Comparison of ENCODE assay signal across 12 cellular contexts in genomic region chr11:66324626-66325025, GRCh38. TPM values are rescaled to one million over a fixed set of nuclear protein-coding genes. Genes with fewer than 3 reads are reported as not detected.
DNase-seq lines count a peak whose midpoint lies in the region; ATAC-seq, FAIRE-seq and TF ChIP-seq lines count a peak whose summit lies in the region.
"Had no signal": no experiment of that assay in that cellular context is flagged by ENCODE, and none has a peak within 500 bp of the region (broad histone marks: within the 10 kb centered on the region; RNA-seq: fewer than 3 reads in every experiment).

No MANE protein-coding gene starts in this region.

- peak overlapping the region; percentile 76; the same call in 1 of the 2 replicates for H2BK5ac ChIP-seq in H1 (ENCODE audit: low read depth, low read length)
- H2BK5ac ChIP-seq in neuronal stem cell (ENCODE audit: low read length): peak overlapping the region; percentile 8

- H3K27ac ChIP-seq in CD8-positive, alpha-beta T cell (ENCODE audit: low read depth, low read length): no peak overlapping the region
- H3K27ac ChIP-seq in HUES64 (ENCODE audit: low read depth, low read length): 0 out of 2 replicates have a peak overlapping the region, but pooled peaks have one; percentile 18
- no peak overlapping the region for H3K27ac ChIP-seq in H1 (ENCODE audit: low read depth, low read length)
- H3K27ac ChIP-seq in neuronal stem cell (replicated peaks; ENCODE audit: low read length): no peak overlapping the region

- H4K8ac ChIP-seq in H1 (ENCODE audit: extremely low read depth, insufficient read depth, low read length) (peak overlapping the region; percentile 75), neuronal stem cell (ENCODE audit: low read depth, low read length) (no peak overlapping the region)

- H4K91ac ChIP-seq in H1 (replicated peaks; ENCODE audit: insufficient read length, low read length) (peak overlapping the region; percentile 41), neuronal stem cell (ENCODE audit: low read depth, low read length, poor library complexity) (no peak overlapping the region)

- no peak for TF ChIP-seq EP300 in H1 (IDR thresholded peaks at IDR 0.05; ENCODE audit: borderline replicate concordance in 1 of 2, low read depth in 2 of 2, low read length in 2 of 2)

- POLR2A ChIA-PET in CD8-positive, alpha-beta T cell (lab: Charles Lee): interaction anchor here (2.4 to 4.0 kb wide), 2 partner anchors 8 to 12 kb away, joined by 24 to 27 read pairs; partner anchors contain the start of gene CD248
- POLR2A ChIA-PET in H1 (lab: Charles Lee; ENCODE audit: partially characterized antibody): interaction anchor here (1.2 to 2.2 kb wide), 2 partner anchors 11 to 13 kb away, joined by 3 to 6 read pairs; no protein-coding TSS in a partner anchor
- POLR2A ChIA-PET in activated CD4-positive, alpha-beta memory T cell treated with anti-CD3 and anti-CD28 coated beads, Interleukin-2, amount 10 ng/mL, durations not matched to agents 7 days and 5 days (lab: Charles Lee): interaction anchor here (0.7 to 0.9 kb wide), 2 partner anchors 12 to 13 kb away, joined by 3 to 6 read pairs; no protein-coding TSS in a partner anchor

- FAIRE-seq in H1 (lab: Jason Lieb, UNC): no peak

- H3K4me2 ChIP-seq in H1 (ENCODE audit: insufficient read depth in 1 of 2, low read depth in 2 of 2, low read length in 2 of 2): no peak overlapping the region
- no peak overlapping the region for H3K4me2 ChIP-seq in neuronal stem cell (ENCODE audit: insufficient read depth, low read length, poor library complexity, severe bottlenecking)

- H3K23ac ChIP-seq in H1 (ENCODE audit: insufficient read length) (no peak overlapping the region), neuronal stem cell (ENCODE audit: low read depth, low read length, poor library complexity) (no peak overlapping the region)

- peaks cover 60% of the 10 kb centered on the region for H3K4me1 ChIP-seq in CD8-positive, alpha-beta T cell (ENCODE audit: insufficient read depth, low read length)
- peaks cover 13% of the 10 kb centered on the region for H3K4me1 ChIP-seq in HUES64 (ENCODE audit: insufficient read depth, low read length)
- peaks cover 5 to 13% (median 8%) of the 10 kb centered on the region in 4 experiments; a peak in 6 of 7 replicates for H3K4me1 ChIP-seq in H1 (replicated peaks in 1 of 4; ENCODE audit: control insufficient read depth in 3 of 4, insufficient read depth in 4 of 4, low read length in 3 of 4)
- peaks cover 26 to 44% of the 10 kb centered on the region in 2 donors for H3K4me1 ChIP-seq in neuronal stem cell (ENCODE audit: control insufficient read depth in 2 of 2, insufficient read depth in 1 of 2, low read depth in 1 of 2, low read length in 2 of 2)

- H2BK120ac ChIP-seq in H1 (replicated peaks; ENCODE audit: low read depth, low read length) (no peak overlapping the region), neuronal stem cell (ENCODE audit: low read depth, low read length) (no peak overlapping the region)

- no peaks in the 10 kb centered on the region for H3K79me1 ChIP-seq in H1 (ENCODE audit: low read depth, low read length)
- H3K79me1 ChIP-seq in neuronal stem cell (ENCODE audit: low read depth, low read length): no peaks in the 10 kb centered on the region

- H3K36me3 Mint-ChIP-seq in CD8-positive, alpha-beta T cell: no peaks in the 10 kb centered on the region
- no peaks in the 10 kb centered on the region for H3K36me3 Mint-ChIP-seq in activated CD4-positive, alpha-beta memory T cell treated with anti-CD3 and anti-CD28 coated beads, Interleukin-2, amount 10 ng/mL, durations not matched to agents 7 days and 5 days (ENCODE audit: low read depth)
- no peaks in the 10 kb centered on the region for H3K36me3 Mint-ChIP-seq in activated T-cell treated with anti-CD3 and anti-CD28 coated beads, Interleukin-2, amount 50 U/mL, for 4 hours (ENCODE audit: insufficient read depth)
- H3K36me3 Mint-ChIP-seq: brain had no signal

- H3K9me3 Mint-ChIP-seq in CD8-positive, alpha-beta T cell: no peaks in the 10 kb centered on the region
- peaks cover 5% of the 10 kb centered on the region for H3K9me3 Mint-ChIP-seq in activated CD4-positive, alpha-beta memory T cell treated with anti-CD3 and anti-CD28 coated beads, Interleukin-2, amount 10 ng/mL, durations not matched to agents 7 days and 5 days
- H3K9me3 Mint-ChIP-seq in activated T-cell treated with anti-CD3 and anti-CD28 coated beads, Interleukin-2, amount 50 U/mL, for 4 hours: no peaks in the 10 kb centered on the region

- H3K27me3 ChIP-seq in CD8-positive, alpha-beta T cell (ENCODE audit: insufficient read depth, low read length): no peaks in the 10 kb centered on the region
- H3K27me3 ChIP-seq in HUES64 (ENCODE audit: insufficient read depth, low read length): no peaks in the 10 kb centered on the region
- peaks cover 0 to 7% (median 6%) of the 10 kb centered on the region in 4 experiments; a peak in 3 of 7 replicates for H3K27me3 ChIP-seq in H1 (replicated peaks in 1 of 4; ENCODE audit: control insufficient read depth in 3 of 4, extremely low read depth in 1 of 4, insufficient read depth in 3 of 4, low read length in 3 of 4)
- no peaks in the 10 kb centered on the region for H3K27me3 ChIP-seq in neuronal stem cell (ENCODE audit: control insufficient read depth in 3 of 3, insufficient read depth in 3 of 3, low read depth in 1 of 3, low read length in 3 of 3)

- no peak for TF ChIP-seq CTCF in CD8-positive, alpha-beta T cell (IDR thresholded peaks at IDR 0.05)
- TF ChIP-seq CTCF in H1 (IDR thresholded peaks at IDR 0.05; ENCODE audit: control extremely low read depth in 1 of 3, insufficient read depth in 1 of 3, low read depth in 1 of 3, low read length in 3 of 3): no peak

- 0 out of 2 replicates have a peak overlapping the region, but pooled peaks have one; percentile 5 for H2BK12ac ChIP-seq in H1 (ENCODE audit: low read depth, low read length)
- H2BK12ac ChIP-seq in neuronal stem cell (ENCODE audit: low read length): peak overlapping the region; percentile 93

- no peak overlapping the region for H3K56ac ChIP-seq in H1 (replicated peaks; ENCODE audit: insufficient read length, low read depth, low read length)

- no peaks in the 10 kb centered on the region for H3K36me3 ChIP-seq in CD8-positive, alpha-beta T cell (ENCODE audit: insufficient read depth, low read length)
- no peaks in the 10 kb centered on the region for H3K36me3 ChIP-seq in HUES64 (ENCODE audit: insufficient read depth, low read length)
- no peaks in the 10 kb centered on the region for H3K36me3 ChIP-seq in H1 (ENCODE audit: control insufficient read depth in 2 of 4, insufficient read depth in 4 of 4, low read length in 3 of 4)
- no peaks in the 10 kb centered on the region for H3K36me3 ChIP-seq in neuronal stem cell (replicated peaks in 1 of 2; ENCODE audit: control insufficient read depth in 2 of 2, insufficient read depth in 2 of 2, low read length in 2 of 2)

- H3K79me2 ChIP-seq in H1 (ENCODE audit: control insufficient read depth in 1 of 2, insufficient read depth in 2 of 2, low read length in 2 of 2): no peaks in the 10 kb centered on the region

- no peaks in the 10 kb centered on the region for H4K20me1 ChIP-seq in H1 (replicated peaks in 1 of 2; ENCODE audit: control insufficient read depth in 1 of 2, insufficient read depth in 2 of 2, low read length in 2 of 2)

- TF ChIP-seq POLR2A in H1 (IDR thresholded peaks at IDR 0.05; ENCODE audit: control extremely low read depth in 1 of 2, low read depth in 2 of 2, low read length in 2 of 2): no peak

- H2BK15ac ChIP-seq in H1 (ENCODE audit: low read length) (0 out of 2 replicates have a peak overlapping the region, but pooled peaks have one; percentile 12), neuronal stem cell (ENCODE audit: low read length) (peak overlapping the region; percentile 76)

- no peak overlapping the region for H4K5ac ChIP-seq in H1 (ENCODE audit: insufficient read length, low read depth, low read length)

- CTCF ChIA-PET in CD8-positive, alpha-beta T cell (lab: Charles Lee): interaction anchor here (1.6 to 4.0 kb wide), 2 partner anchors 13 to 61 kb away, joined by 7 to 68 read pairs; no protein-coding TSS in a partner anchor
- CTCF ChIA-PET in H1 (lab: Charles Lee; ENCODE audit: partially characterized antibody): interaction anchor here (1.2 to 4.0 kb wide), 3 partner anchors 12 to 39 kb away, joined by 3 to 73 read pairs (median 6); no protein-coding TSS in a partner anchor
- CTCF ChIA-PET in activated CD4-positive, alpha-beta memory T cell treated with anti-CD3 and anti-CD28 coated beads, Interleukin-2, amount 10 ng/mL, durations not matched to agents 7 days and 5 days (lab: Charles Lee): interaction anchor here (3.9 kb wide), 1 partner anchor 12 kb away, joined by 44 read pairs; no protein-coding TSS in a partner anchor

- H3K23me2 ChIP-seq in H1 (ENCODE audit: low read depth, low read length): peaks cover 3% of the 10 kb centered on the region; the same call in 1 of the 2 replicates

- H3K27me3 Mint-ChIP-seq in CD8-positive, alpha-beta T cell (ENCODE audit: low read depth): no peaks in the 10 kb centered on the region
- peaks cover 6% of the 10 kb centered on the region for H3K27me3 Mint-ChIP-seq in activated CD4-positive, alpha-beta memory T cell treated with anti-CD3 and anti-CD28 coated beads, Interleukin-2, amount 10 ng/mL, durations not matched to agents 7 days and 5 days
- H3K27me3 Mint-ChIP-seq in activated T-cell treated with anti-CD3 and anti-CD28 coated beads, Interleukin-2, amount 50 U/mL, for 4 hours (ENCODE audit: low read depth): no peaks in the 10 kb centered on the region

- H3K4ac ChIP-seq in H1 (replicated peaks; ENCODE audit: insufficient read length, low read depth, low read length) (no peak overlapping the region), neuronal stem cell (ENCODE audit: low read length) (peak overlapping the region; percentile 97)

- no peak overlapping the region for H3K4me3 ChIP-seq in CD8-positive, alpha-beta T cell (ENCODE audit: low read depth, low read length)
- no peak overlapping the region for H3K4me3 ChIP-seq in HUES64 (ENCODE audit: low read length)
- H3K4me3 ChIP-seq in H1 (ENCODE audit: extremely low read depth in 1 of 4, insufficient read depth in 2 of 4, low read depth in 3 of 4, low read length in 4 of 4): no peak overlapping the region
- H3K4me3 ChIP-seq in neuronal stem cell (ENCODE audit: low read length in 2 of 2): no peak overlapping the region

- H3K9ac ChIP-seq in HUES64 (ENCODE audit: low read depth, low read length) (no peak overlapping the region), H1 (replicated peaks in 1 of 4; ENCODE audit: extremely low read depth in 1 of 4, low read depth in 3 of 4, low read length in 3 of 4) (no peak overlapping the region; a peak in 1 of 7 replicates), neuronal stem cell (ENCODE audit: low read depth, low read length, poor library complexity) (no peak overlapping the region)

- no peak overlapping the region for H3K4me3 Mint-ChIP-seq in CD8-positive, alpha-beta T cell
- H3K4me3 Mint-ChIP-seq in activated CD4-positive, alpha-beta memory T cell treated with anti-CD3 and anti-CD28 coated beads, Interleukin-2, amount 10 ng/mL, durations not matched to agents 7 days and 5 days: no peak overlapping the region
- H3K4me3 Mint-ChIP-seq in activated T-cell treated with anti-CD3 and anti-CD28 coated beads, Interleukin-2, amount 50 U/mL, for 4 hours: no peak overlapping the region
- H3K4me3 Mint-ChIP-seq: brain had no signal

- WGBS in HUES64: 68% methylated on average over 8 of the region's 10 CpGs
- WGBS in H1 (ENCODE audit: extremely low coverage in 1 of 2, insufficient coverage in 1 of 2, insufficient read length in 1 of 2, insufficient replicate concordance in 2 of 2, low coverage in 1 of 2, low lambda C conversion rate in 2 of 2, missing lambda C conversion rate in 1 of 2), 2 experiments: 79% methylated on average over 9 of the region's 10 CpGs; no CpG with 5 or more reads in 1 of the 2 experiments
- WGBS in neuronal stem cell (ENCODE audit: extremely low coverage in 2 of 2, insufficient read length in 2 of 2, insufficient replicate concordance in 1 of 2), 2 donors: no CpG with 5 or more reads among the region's 10 CpGs

- no peak for TF ChIP-seq RAD21 in H1 (IDR thresholded peaks at IDR 0.05 in 1 of 2, conservative IDR thresholded peaks at IDR 0.05 in 1 of 2; ENCODE audit: low read depth in 2 of 2, low read length in 2 of 2)

- H2AK5ac ChIP-seq in H1 (ENCODE audit: low read depth, low read length): no peak overlapping the region
- H2AK5ac ChIP-seq in neuronal stem cell (ENCODE audit: low read depth, low read length): peak overlapping the region; percentile 35

- DNase-seq in CD8-positive, alpha-beta T cell: no peak
- no peak for DNase-seq in H1 (ENCODE audit: low read depth in 1 of 2, low spot score in 2 of 2)
- DNase-seq in neuronal stem cell (ENCODE audit: low spot score): no peak
- no peak for DNase-seq in activated CD4-positive, alpha-beta memory T cell treated with anti-CD3 and anti-CD28 coated beads, Interleukin-2, amount 10 ng/mL, durations not matched to agents 7 days and 5 days
- no peak for DNase-seq in activated CD4-positive, alpha-beta T cell treated with anti-CD3 and anti-CD28 coated beads, Interleukin-2, amount 50 U/mL, for 1 hour
- no peak for DNase-seq in activated T-cell treated with anti-CD3 and anti-CD28 coated beads, Interleukin-2, amount 50 U/mL, for 4 hours
- DNase-seq: activated CD4-positive, CD25-positive, alpha-beta regulatory T cell had no signal

- no peak overlapping the region; the same call in 1 of the 2 replicates for H3K18ac ChIP-seq in H1 (ENCODE audit: extremely low read depth, low read length)
- peak overlapping the region; percentile 95 for H3K18ac ChIP-seq in neuronal stem cell (ENCODE audit: low read length)

- peak overlapping the region; percentile 55 for H3K27ac Mint-ChIP-seq in CD8-positive, alpha-beta T cell
- no peak overlapping the region for H3K27ac Mint-ChIP-seq in activated CD4-positive, alpha-beta memory T cell treated with anti-CD3 and anti-CD28 coated beads, Interleukin-2, amount 10 ng/mL, durations not matched to agents 7 days and 5 days

- H3K9me3 ChIP-seq in CD8-positive, alpha-beta T cell (ENCODE audit: low read length): no peaks in the 10 kb centered on the region
- no peaks in the 10 kb centered on the region for H3K9me3 ChIP-seq in HUES64 (ENCODE audit: insufficient read depth, low read depth, low read length)
- no peaks in the 10 kb centered on the region for H3K9me3 ChIP-seq in H1 (ENCODE audit: insufficient read depth in 2 of 2, low read depth in 1 of 2, low read length in 1 of 2)
- no peaks in the 10 kb centered on the region for H3K9me3 ChIP-seq in neuronal stem cell (replicated peaks in 1 of 2; ENCODE audit: control insufficient read depth in 2 of 2, insufficient read depth in 1 of 2, low read depth in 1 of 2, low read length in 2 of 2)

- H2AFZ ChIP-seq in H1 (ENCODE audit: low read length) (no peak overlapping the region), neuronal stem cell (ENCODE audit: low read length) (peak overlapping the region; percentile 71)

- H2BK20ac ChIP-seq in H1 (ENCODE audit: low read length): no peak overlapping the region; the same call in 1 of the 2 replicates

- no peak for ATAC-seq in CD8-positive, alpha-beta T cell
- ATAC-seq in HG02623 (IDR thresholded peaks at IDR 0.05; ENCODE audit: unreplicated experiment): no peak
- ATAC-seq in activated T-cell treated with anti-CD3 and anti-CD28 coated beads, Interleukin-2, amount 50 U/mL, for 4 hours: no peak
- ATAC-seq: left lobe of liver had no signal

- no peak overlapping the region for H3K14ac ChIP-seq in H1 (ENCODE audit: insufficient read length)
- no peak overlapping the region for H3K14ac ChIP-seq in neuronal stem cell (ENCODE audit: low read length)

- intact Hi-C loops in CD8-positive, alpha-beta T cell (cut with DNase I, micrococcal nuclease): loop anchor here in 1 of 2 experiments (5.0 kb wide), 1 partner anchor 63 kb away; no protein-coding TSS in a partner anchor

- peaks cover 60% of the 10 kb centered on the region for H3K4me1 Mint-ChIP-seq in CD8-positive, alpha-beta T cell (ENCODE audit: low read depth)
- H3K4me1 Mint-ChIP-seq in activated CD4-positive, alpha-beta memory T cell treated with anti-CD3 and anti-CD28 coated beads, Interleukin-2, amount 10 ng/mL, durations not matched to agents 7 days and 5 days: peaks cover 35% of the 10 kb centered on the region
- H3K4me1 Mint-ChIP-seq in activated T-cell treated with anti-CD3 and anti-CD28 coated beads, Interleukin-2, amount 50 U/mL, for 4 hours (ENCODE audit: low read depth): peaks cover 32% of the 10 kb centered on the region

RNA-seq across cellular contexts. Expression of gene CD248, which starts 7.8 kb away (rescaled TPM):
- 10 to 100 TPM; 39.3 to 41.1 TPM for total RNA-seq in CD8-positive, alpha-beta T cell
- polyA plus RNA-seq in HUES64 (2013, experiment 1 of 2): 2.0 TPM
- polyA plus RNA-seq in HUES64 (2013, experiment 2 of 2): 2.9 TPM
- total RNA-seq in H1 (2021; fragmentation: NEBNext Ultra II Directional; extraction: Animal tissue kit (Norgen Biotek cat#: 25700)): 3.7 and 3.9 TPM in 2 replicates
- 2.7 and 4.6 TPM in 2 replicates for polyA plus RNA-seq in H1 (2011; rRNA removed)
- 0.84 TPM for polyA plus RNA-seq in H1 (2011; cell fraction: cytosol; rRNA removed)
- polyA plus RNA-seq in H1 (2011; cell fraction: nucleus; rRNA removed): 3.0 TPM
- polyA plus RNA-seq in H1 (2012, experiment 1 of 2): 1.9 to 3.4 TPM (median 2.7 TPM) in 4 replicates
- polyA plus RNA-seq in H1 (2012, experiment 2 of 2): 2.8 TPM
- polyA plus RNA-seq in H1 (2013, experiment 1 of 2): 11.9 TPM
- polyA plus RNA-seq in H1 (2013, experiment 2 of 2): 11.8 TPM
- 0.61 and 0.95 TPM in 2 replicates for polyA minus RNA-seq in H1 (2011; rRNA and poly(A)+ RNA removed)
- 1.5 TPM for polyA minus RNA-seq in H1 (2011; cell fraction: cytosol; rRNA and poly(A)+ RNA removed)
- 1.5 TPM for polyA minus RNA-seq in H1 (2011; cell fraction: nucleus; rRNA and poly(A)+ RNA removed)
- 3.3 TPM for polyA plus RNA-seq in neuronal stem cell (2013, experiment 1 of 2)
- 3.2 TPM for polyA plus RNA-seq in neuronal stem cell (2013, experiment 2 of 2)
- not detected for total RNA-seq in activated CD4-positive, alpha-beta memory T cell treated with anti-CD3 and anti-CD28 coated beads, Interleukin-2, amount 10 ng/mL, durations not matched to agents 7 days and 5 days
- total RNA-seq in activated T-cell treated with anti-CD3 and anti-CD28 coated beads, Interleukin-2, amount 50 U/mL, for 4 hours: 1 to 10 TPM in 1 of 3 donors, under 1 TPM in 2; 0.65 to 1.5 (median 0.82) TPM
- total RNA-seq: M059J had no signal

RNA-seq across cellular contexts. Expression of gene RIN1, which starts 11.6 kb away (rescaled TPM):
- total RNA-seq in CD8-positive, alpha-beta T cell: 1 to 10 TPM; 1.5 to 3.2 TPM
- polyA plus RNA-seq in HUES64 (2013, experiment 1 of 2): 2.5 TPM
- polyA plus RNA-seq in HUES64 (2013, experiment 2 of 2): 3.3 TPM
- total RNA-seq in H1 (2021; fragmentation: NEBNext Ultra II Directional; extraction: Animal tissue kit (Norgen Biotek cat#: 25700)): 5.4 and 6.6 TPM in 2 replicates
- polyA plus RNA-seq in H1 (2011; rRNA removed): 2.5 and 3.8 TPM in 2 replicates
- 2.3 TPM for polyA plus RNA-seq in H1 (2011; cell fraction: cytosol; rRNA removed)
- polyA plus RNA-seq in H1 (2011; cell fraction: nucleus; rRNA removed): 10.6 TPM
- 2.5 to 4.3 TPM (median 3.7 TPM) in 4 replicates for polyA plus RNA-seq in H1 (2012, experiment 1 of 2)
- polyA plus RNA-seq in H1 (2012, experiment 2 of 2): 2.9 TPM
- 4.4 TPM for polyA plus RNA-seq in H1 (2013, experiment 1 of 2)
- polyA plus RNA-seq in H1 (2013, experiment 2 of 2): 4.3 TPM
- 0.66 and 0.98 TPM in 2 replicates for polyA minus RNA-seq in H1 (2011; rRNA and poly(A)+ RNA removed)
- 6.0 TPM for polyA minus RNA-seq in H1 (2011; cell fraction: cytosol; rRNA and poly(A)+ RNA removed)
- 2.7 TPM for polyA minus RNA-seq in H1 (2011; cell fraction: nucleus; rRNA and poly(A)+ RNA removed)
- 2.4 TPM for polyA plus RNA-seq in neuronal stem cell (2013, experiment 1 of 2)
- 2.1 TPM for polyA plus RNA-seq in neuronal stem cell (2013, experiment 2 of 2)
- total RNA-seq in activated CD4-positive, alpha-beta memory T cell treated with anti-CD3 and anti-CD28 coated beads, Interleukin-2, amount 10 ng/mL, durations not matched to agents 7 days and 5 days: under 1 TPM; 0.43 to 0.73 TPM
- 1 to 10 TPM; 1.4 to 2.2 (median 1.7) TPM for total RNA-seq in activated T-cell treated with anti-CD3 and anti-CD28 coated beads, Interleukin-2, amount 50 U/mL, for 4 hours

RNA-seq across cellular contexts. Expression of gene BRMS1, which starts 20.3 kb away (rescaled TPM):
- total RNA-seq in CD8-positive, alpha-beta T cell: 10 to 100 TPM; 66.7 to 68.0 TPM
- polyA plus RNA-seq in HUES64 (2013, experiment 1 of 2): 39.2 TPM
- polyA plus RNA-seq in HUES64 (2013, experiment 2 of 2): 33.9 TPM
- total RNA-seq in H1 (2021; fragmentation: NEBNext Ultra II Directional; extraction: Animal tissue kit (Norgen Biotek cat#: 25700)): 44.8 and 46.1 TPM in 2 replicates
- 39.2 and 46.5 TPM in 2 replicates for polyA plus RNA-seq in H1 (2011; rRNA removed)
- polyA plus RNA-seq in H1 (2011; cell fraction: cytosol; rRNA removed): 51.8 TPM
- 43.6 TPM for polyA plus RNA-seq in H1 (2011; cell fraction: nucleus; rRNA removed)
- 28.2 to 53.4 TPM (median 50.2 TPM) in 4 replicates for polyA plus RNA-seq in H1 (2012, experiment 1 of 2)
- 55.2 TPM for polyA plus RNA-seq in H1 (2012, experiment 2 of 2)
- polyA plus RNA-seq in H1 (2013, experiment 1 of 2): 30.3 TPM
- polyA plus RNA-seq in H1 (2013, experiment 2 of 2): 31.5 TPM
- 10.5 and 13.1 TPM in 2 replicates for polyA minus RNA-seq in H1 (2011; rRNA and poly(A)+ RNA removed)
- polyA minus RNA-seq in H1 (2011; cell fraction: cytosol; rRNA and poly(A)+ RNA removed): 12.4 TPM
- polyA minus RNA-seq in H1 (2011; cell fraction: nucleus; rRNA and poly(A)+ RNA removed): 9.7 TPM
- 23.5 TPM for polyA plus RNA-seq in neuronal stem cell (2013, experiment 1 of 2)
- polyA plus RNA-seq in neuronal stem cell (2013, experiment 2 of 2): 21.8 TPM
- total RNA-seq in activated CD4-positive, alpha-beta memory T cell treated with anti-CD3 and anti-CD28 coated beads, Interleukin-2, amount 10 ng/mL, durations not matched to agents 7 days and 5 days: 10 to 100 TPM; 39.7 to 40.4 TPM
- 100 to 1,000 TPM in 1 of 3 donors, 10 to 100 TPM in 2; 91.1 to 105 (median 94.9) TPM for total RNA-seq in activated T-cell treated with anti-CD3 and anti-CD28 coated beads, Interleukin-2, amount 50 U/mL, for 4 hours

RNA-seq across cellular contexts. Expression of gene B4GAT1, which starts 22.8 kb away (rescaled TPM):
- total RNA-seq in CD8-positive, alpha-beta T cell: 1 to 10 TPM; 1.3 to 1.8 TPM
- 20.8 TPM for polyA plus RNA-seq in HUES64 (2013, experiment 1 of 2)
- 24.3 TPM for polyA plus RNA-seq in HUES64 (2013, experiment 2 of 2)
- 27.1 and 27.8 TPM in 2 replicates for total RNA-seq in H1 (2021; fragmentation: NEBNext Ultra II Directional; extraction: Animal tissue kit (Norgen Biotek cat#: 25700))
- 22.2 and 32.8 TPM in 2 replicates for polyA plus RNA-seq in H1 (2011; rRNA removed)
- 21.6 TPM for polyA plus RNA-seq in H1 (2011; cell fraction: cytosol; rRNA removed)
- polyA plus RNA-seq in H1 (2011; cell fraction: nucleus; rRNA removed): 23.0 TPM
- 26.1 to 32.8 TPM (median 30.5 TPM) in 4 replicates for polyA plus RNA-seq in H1 (2012, experiment 1 of 2)
- 43.2 TPM for polyA plus RNA-seq in H1 (2012, experiment 2 of 2)
- 36.2 TPM for polyA plus RNA-seq in H1 (2013, experiment 1 of 2)
- polyA plus RNA-seq in H1 (2013, experiment 2 of 2): 34.2 TPM
- 6.5 and 9.5 TPM in 2 replicates for polyA minus RNA-seq in H1 (2011; rRNA and poly(A)+ RNA removed)
- polyA minus RNA-seq in H1 (2011; cell fraction: cytosol; rRNA and poly(A)+ RNA removed): 15.2 TPM
- polyA minus RNA-seq in H1 (2011; cell fraction: nucleus; rRNA and poly(A)+ RNA removed): 8.3 TPM
- 31.8 TPM for polyA plus RNA-seq in neuronal stem cell (2013, experiment 1 of 2)
- 30.8 TPM for polyA plus RNA-seq in neuronal stem cell (2013, experiment 2 of 2)
- 1 to 10 TPM; 8.4 to 8.7 TPM for total RNA-seq in activated CD4-positive, alpha-beta memory T cell treated with anti-CD3 and anti-CD28 coated beads, Interleukin-2, amount 10 ng/mL, durations not matched to agents 7 days and 5 days
- 10 to 100 TPM in 1 of 3 donors, 1 to 10 TPM in 2; 6.4 to 10.3 (median 8.0) TPM for total RNA-seq in activated T-cell treated with anti-CD3 and anti-CD28 coated beads, Interleukin-2, amount 50 U/mL, for 4 hours

RNA-seq across cellular contexts. Expression of gene TMEM151A, which starts 32.9 kb away (rescaled TPM):
- under 1 TPM; 0.19 to 0.31 TPM for total RNA-seq in CD8-positive, alpha-beta T cell
- polyA plus RNA-seq in HUES64 (2013, experiment 1 of 2): 0.80 TPM
- 0.51 TPM for polyA plus RNA-seq in HUES64 (2013, experiment 2 of 2)
- total RNA-seq in H1 (2021; fragmentation: NEBNext Ultra II Directional; extraction: Animal tissue kit (Norgen Biotek cat#: 25700)): 2.4 and 3.2 TPM in 2 replicates
- 3.2 and 4.5 TPM in 2 replicates for polyA plus RNA-seq in H1 (2011; rRNA removed)
- polyA plus RNA-seq in H1 (2011; cell fraction: cytosol; rRNA removed): 2.2 TPM
- 2.4 TPM for polyA plus RNA-seq in H1 (2011; cell fraction: nucleus; rRNA removed)
- 0.87 to 2.5 TPM (median 2.1 TPM) in 4 replicates for polyA plus RNA-seq in H1 (2012, experiment 1 of 2)
- polyA plus RNA-seq in H1 (2012, experiment 2 of 2): 2.3 TPM
- polyA plus RNA-seq in H1 (2013, experiment 1 of 2): 3.7 TPM
- polyA plus RNA-seq in H1 (2013, experiment 2 of 2): 4.0 TPM
- polyA minus RNA-seq in H1 (2011; rRNA and poly(A)+ RNA removed): 0.56 and 1.3 TPM in 2 replicates
- 1.8 TPM for polyA minus RNA-seq in H1 (2011; cell fraction: cytosol; rRNA and poly(A)+ RNA removed)
- 2.8 TPM for polyA minus RNA-seq in H1 (2011; cell fraction: nucleus; rRNA and poly(A)+ RNA removed)
- polyA plus RNA-seq in neuronal stem cell (2013, experiment 1 of 2): 0.15 TPM
- polyA plus RNA-seq in neuronal stem cell (2013, experiment 2 of 2): 0.17 TPM
- not detected for total RNA-seq in activated CD4-positive, alpha-beta memory T cell treated with anti-CD3 and anti-CD28 coated beads, Interleukin-2, amount 10 ng/mL, durations not matched to agents 7 days and 5 days
- under 1 TPM in 1 of 3 donors, not detected in 2; 0.11 TPM for total RNA-seq in activated T-cell treated with anti-CD3 and anti-CD28 coated beads, Interleukin-2, amount 50 U/mL, for 4 hours
- total RNA-seq: M059J had no signal
